In the genomic region with DNA sequence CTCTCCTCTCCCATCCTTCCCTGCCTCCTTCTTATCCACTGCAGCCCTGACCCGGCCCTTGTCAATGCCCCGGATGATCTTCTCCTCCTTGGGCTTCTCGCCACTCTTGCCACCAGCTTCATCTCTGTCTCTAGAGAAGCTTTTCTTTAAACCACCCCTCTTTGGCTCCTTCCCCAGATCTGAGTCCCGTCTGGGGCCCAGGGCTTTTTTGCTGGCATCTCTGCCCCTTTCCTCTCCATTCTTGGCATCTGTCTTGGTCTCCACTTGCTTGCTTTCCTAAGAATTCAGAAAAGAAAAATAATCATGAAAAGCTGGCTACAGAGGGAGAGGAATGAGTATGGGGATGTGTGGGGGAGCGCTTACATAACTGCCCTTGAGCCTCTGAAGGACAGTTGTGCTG, we compare ENCODE assay signal across 29 cellular contexts. TPM values are rescaled to one million over a fixed set of nuclear protein-coding genes. Genes with fewer than 3 reads are reported as not detected.
DNase-seq lines count a peak whose midpoint lies in the region; ATAC-seq and TF ChIP-seq lines count a peak whose summit lies in the region.
"Had no signal": no experiment of that assay in that cellular context is flagged by ENCODE, and none has a peak within 500 bp of the region (broad histone marks: within the 10 kb centered on the region; RNA-seq: fewer than 3 reads in every experiment).

No MANE protein-coding gene starts in this region.

- H3K27ac Mint-ChIP-seq in neural crest cell (ENCODE audit: unreplicated experiment): peak overlapping the region; percentile 51
- H3K27ac Mint-ChIP-seq: IgD-negative memory B cell; nephron progenitor cell; stimulated activated memory B cell treated with anti-CD40 and anti-IgM and Interleukin-4, amounts not matched to agents 10 μg/mL and 1 μg/mL and 100 μg/mL, for 72 hours had no signal

- H3K4me1 Mint-ChIP-seq in neural crest cell: peaks cover 25% of the 10 kb centered on the region

- H3K27ac ChIP-seq in coronary artery: peak overlapping the region; percentile 58 to 91
- peak overlapping the region; percentile 40 for H3K27ac ChIP-seq in temporal lobe (ENCODE audit: low read depth, low read length)
- H3K27ac ChIP-seq: lower lobe of right lung, right lobe of liver, upper lobe of left lung had no signal

- no peak for TF ChIP-seq CTCF in coronary artery (IDR thresholded peaks at IDR 0.05)
- no peak for TF ChIP-seq CTCF in neural crest cell (conservative IDR thresholded peaks at IDR 0.05)

- H3K36me3 Mint-ChIP-seq in neural crest cell (ENCODE audit: low read depth): no peaks in the 10 kb centered on the region
- H3K36me3 Mint-ChIP-seq: IgD-negative memory B cell; stimulated activated memory B cell treated with anti-CD40 and anti-IgM and Interleukin-4, amounts not matched to agents 10 μg/mL and 1 μg/mL and 100 μg/mL, for 72 hours had no signal

- H3K9me3 ChIP-seq in adipocyte (ENCODE audit: control insufficient read depth, low read length): no peaks in the 10 kb centered on the region
- H3K9me3 ChIP-seq: lower lobe of right lung, mucosa of descending colon, right lobe of liver, upper lobe of left lung had no signal

- peaks cover 25% of the 10 kb centered on the region for H3K36me3 ChIP-seq in adipocyte (ENCODE audit: control insufficient read depth, insufficient read depth, low read length, severe bottlenecking)
- H3K36me3 ChIP-seq: lower lobe of right lung, right lobe of liver had no signal

- no peaks in the 10 kb centered on the region for H3K27me3 ChIP-seq in adipocyte (replicated peaks; ENCODE audit: control insufficient read depth, insufficient read depth, low read length)
- H3K27me3 ChIP-seq: right lobe of liver, upper lobe of left lung had no signal

- ATAC-seq in GM19463 (IDR thresholded peaks at IDR 0.05; ENCODE audit: unreplicated experiment) (no peak), HG03196 (IDR thresholded peaks at IDR 0.05; ENCODE audit: unreplicated experiment) (no peak), HG03135 (IDR thresholded peaks at IDR 0.05; ENCODE audit: unreplicated experiment) (no peak)
- ATAC-seq: lower lobe of right lung; mucosa of descending colon; right lobe of liver; stimulated activated memory B cell treated with anti-CD40 and anti-IgM and Interleukin-4, amounts not matched to agents 10 μg/mL and 1 μg/mL and 100 μg/mL, for 72 hours had no signal

- no peak overlapping the region for H3K4me3 ChIP-seq in adipocyte (ENCODE audit: low read length)
- no peak overlapping the region for H3K4me3 ChIP-seq in coronary artery
- H3K4me3 ChIP-seq: lower lobe of right lung, mucosa of descending colon, right lobe of liver, upper lobe of left lung had no signal

- H3K9me3 Mint-ChIP-seq in neural crest cell: peaks cover 3% of the 10 kb centered on the region
- H3K9me3 Mint-ChIP-seq: nephron progenitor cell; stimulated activated memory B cell treated with anti-CD40 and anti-IgM and Interleukin-4, amounts not matched to agents 10 μg/mL and 1 μg/mL and 100 μg/mL, for 72 hours had no signal

- H3K4me3 Mint-ChIP-seq in neural crest cell: no peak overlapping the region
- H3K4me3 Mint-ChIP-seq: IgD-negative memory B cell; nephron progenitor cell; stimulated activated memory B cell treated with anti-CD40 and anti-IgM and Interleukin-4, amounts not matched to agents 10 μg/mL and 1 μg/mL and 100 μg/mL, for 72 hours had no signal

- DNase-seq in adipocyte (ENCODE audit: low read depth) (peak; percentile 22), coronary artery (ENCODE audit: low spot score) (no peak), neural crest cell (ENCODE audit: low read depth, low spot score) (no peak), SKM-1 (lab: John Stamatoyannopoulos, UW; ENCODE audit: unreplicated experiment) (no peak)
- DNase-seq: ACHN; activated CD4-positive, alpha-beta T cell treated with anti-CD3 and anti-CD28 coated beads, Interleukin-2, amount 50 U/mL, for 4 hours; activated CD4-positive, CD25-positive, alpha-beta regulatory T cell; activated naive CD4-positive, alpha-beta T cell treated with anti-CD3 and anti-CD28 coated beads, Interleukin-2, amount 50 U/mL, for 16 hours; anterior cingulate cortex; central memory CD4-positive, alpha-beta T cell; DMS153; kidney; lower lobe of right lung; mucosa of descending colon; NCI-H1092; NCI-H187 treated with DMSO at 0.1 percent for 48 hours; NCI-H526; nephron progenitor cell; right lobe of liver; SHP77; stimulated activated CD4-positive, alpha-beta T cell treated with anti-CD3 and anti-CD28 coated beads, Interleukin-4, amount 100 ng/mL, for 4 hours; upper lobe of left lung had no signal

- no peak overlapping the region for H3K9ac ChIP-seq in adipocyte (ENCODE audit: low read length)

- H3K27me3 Mint-ChIP-seq in neural crest cell (ENCODE audit: low read depth): no peaks in the 10 kb centered on the region

- peaks cover 59% of the 10 kb centered on the region for H3K4me1 ChIP-seq in adipocyte (ENCODE audit: control insufficient read depth, insufficient read depth, low read length)

RNA-seq across cellular contexts. Expression of a gene that starts 11.8 kb away (rescaled TPM):
- total RNA-seq in neural crest cell (10.8 and 11.7 TPM in 2 replicates), temporal lobe (17.2 TPM)

RNA-seq across cellular contexts. Expression of a gene that starts 45.9 kb away (rescaled TPM):
- total RNA-seq in neural crest cell: 0.19 and 0.39 TPM in 2 replicates
- total RNA-seq in temporal lobe: 0.49 TPM
- total RNA-seq: dermis microvascular lymphatic vessel endothelial cell had no signal

RNA-seq across cellular contexts. Expression of a gene that starts 54.8 kb away (rescaled TPM):
- total RNA-seq in neural crest cell: 59.6 and 63.9 TPM in 2 replicates
- 41.8 TPM for total RNA-seq in temporal lobe
